ENCODE assay signal across 12 cellular contexts in the genomic region with DNA sequence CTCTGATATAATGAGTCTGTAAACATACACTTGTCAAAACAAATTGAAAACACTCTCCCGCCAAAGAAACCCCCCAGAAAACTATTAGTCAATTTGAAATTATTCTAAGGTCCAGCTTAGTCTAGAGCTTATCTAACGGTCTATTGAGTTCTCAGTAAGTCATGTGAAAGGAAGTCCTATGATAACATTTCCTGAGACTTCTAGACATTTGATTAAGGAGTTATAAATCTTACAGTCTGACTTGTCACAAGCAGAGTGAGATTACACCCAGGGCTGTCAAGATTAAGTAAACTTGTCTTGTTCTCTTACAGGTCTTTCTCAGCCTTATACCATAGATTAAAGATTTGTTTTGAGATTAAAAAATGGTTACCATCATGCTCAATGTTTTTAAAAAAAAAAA.
A peak's percentile ranks its signal among the peaks of the same experiment; 100 is the strongest.
DNase-seq lines count a peak whose midpoint lies in the region; ATAC-seq, FAIRE-seq and TF ChIP-seq lines count a peak whose summit lies in the region.
"Had no signal": no experiment of that assay in that cellular context is flagged by ENCODE, and none has a peak within 500 bp of the region (broad histone marks: within the 10 kb centered on the region; RNA-seq: fewer than 3 reads in every experiment).

No MANE protein-coding gene starts in this region.

- in situ Hi-C loops in HepG2 (cut with HindIII; ENCODE audit: extremely low pct_ligation_motif_present, low pct_unique_long_range_greater_than_20kb): no loop called here

- H3K36me3 ChIP-seq in liver (ENCODE audit: control insufficient read depth in 4 of 4, insufficient read depth in 3 of 4, low read depth in 1 of 4, low read length in 3 of 4) (peaks cover 0 to 1% (median 0%) of the 10 kb centered on the region in 4 donors), HepG2 (replicated peaks in 1 of 2; ENCODE audit: control insufficient read depth in 1 of 2, insufficient read depth in 2 of 2, low read length in 2 of 2) (peaks cover 0 to 2% of the 10 kb centered on the region in 2 experiments; a peak in 2 of 5 replicates), Loucy (ENCODE audit: insufficient read depth, low read length) (no peaks in the 10 kb centered on the region), esophagus muscularis mucosa (no peaks in the 10 kb centered on the region), aorta (ENCODE audit: control insufficient read depth in 1 of 2, insufficient read depth in 2 of 2, low read length in 1 of 2) (no peaks in the 10 kb centered on the region)

- no peak for ATAC-seq in HepG2
- ATAC-seq in aorta (ENCODE audit: low FRiP score): no peak
- ATAC-seq in HG03520 (IDR thresholded peaks at IDR 0.05; ENCODE audit: unreplicated experiment): no peak
- no peak for ATAC-seq in GM18520 (IDR thresholded peaks at IDR 0.05; ENCODE audit: unreplicated experiment)

- no peak for TF ChIP-seq CTCF in liver (IDR thresholded peaks at IDR 0.05; ENCODE audit: low read depth, low read length, missing input control)
- no peak for TF ChIP-seq CTCF in HepG2 (CRISPR knock-in tag; IDR thresholded peaks at IDR 0.05)
- TF ChIP-seq CTCF in Loucy (conservative IDR thresholded peaks at IDR 0.05; ENCODE audit: low read length): no peak
- TF ChIP-seq CTCF in esophagus muscularis mucosa (IDR thresholded peaks at IDR 0.05): no peak

- no peaks in the 10 kb centered on the region for H3K9me3 ChIP-seq in liver (ENCODE audit: control insufficient read depth in 4 of 4, low read length in 3 of 4)
- H3K9me3 ChIP-seq in HepG2 (ENCODE audit: low read length): no peaks in the 10 kb centered on the region
- no peaks in the 10 kb centered on the region for H3K9me3 ChIP-seq in Loucy (ENCODE audit: insufficient read depth, low read depth, low read length)
- no peaks in the 10 kb centered on the region for H3K9me3 ChIP-seq in esophagus muscularis mucosa
- H3K9me3 ChIP-seq in aorta (ENCODE audit: control insufficient read depth, low read length): no peaks in the 10 kb centered on the region

- no peaks in the 10 kb centered on the region for H4K20me1 ChIP-seq in HepG2 (ENCODE audit: insufficient read depth, low read length)
- peaks cover 5% of the 10 kb centered on the region for H4K20me1 ChIP-seq in Loucy (ENCODE audit: insufficient read depth, low read length, poor library complexity, severe bottlenecking)

- H3K4me1 ChIP-seq in liver (ENCODE audit: control insufficient read depth in 4 of 4, insufficient read depth in 4 of 4, low read length in 3 of 4) (peaks cover 0 to 6% (median 3%) of the 10 kb centered on the region in 4 donors), HepG2 (ENCODE audit: insufficient read depth, low read length) (peaks cover 14% of the 10 kb centered on the region), Loucy (ENCODE audit: insufficient read depth, low read length, poor library complexity, severe bottlenecking) (peaks cover 19% of the 10 kb centered on the region), esophagus muscularis mucosa (peaks cover 21 to 75% (median 68%) of the 10 kb centered on the region in 4 donors), aorta (ENCODE audit: control insufficient read depth in 1 of 2, insufficient read depth in 2 of 2, low read length in 2 of 2) (peaks cover 3 to 9% of the 10 kb centered on the region in 2 donors)

- DNase-seq in HepG2 (ENCODE audit: low spot score) (no peak), esophagus muscularis mucosa (ENCODE audit: extremely low spot score) (no peak), aorta (no peak), cortex of kidney (lab: John Stamatoyannopoulos, UW) (no peak)
- DNase-seq: COR-L47, MM.1S had no signal

- peaks cover 9% of the 10 kb centered on the region for H3K79me2 ChIP-seq in HepG2 (ENCODE audit: insufficient read depth, low read length)
- H3K79me2 ChIP-seq in Loucy (ENCODE audit: insufficient read depth, low read length): peaks cover 6% of the 10 kb centered on the region; the same call in 1 of the 2 replicates

- WGBS in liver: 71% methylated on average over 2 of the region's 2 CpGs
- WGBS in HepG2 (ENCODE audit: low lambda C conversion rate): 92% methylated on average over 2 of the region's 2 CpGs
- 56% methylated on average over 2 of the region's 2 CpGs for WGBS in esophagus muscularis mucosa
- WGBS in aorta, 2 donors: 3 to 6% methylated on average over 2 of the region's 2 CpGs

- no peak for FAIRE-seq in HepG2 (lab: Jason Lieb, UNC)
- FAIRE-seq: bronchial epithelial cell had no signal

- POLR2A ChIA-PET in HepG2 (lab: Yijun Ruan, JAX): no interaction called here

- TF ChIP-seq RAD21 in liver (IDR thresholded peaks at IDR 0.05) (no peak), HepG2 (CRISPR knock-in tag; IDR thresholded peaks at IDR 0.05) (no peak)

- H3K27me3 ChIP-seq in liver (ENCODE audit: control insufficient read depth in 4 of 4, insufficient read depth in 4 of 4, low read length in 3 of 4) (no peaks in the 10 kb centered on the region), HepG2 (ENCODE audit: control insufficient read depth in 1 of 2, insufficient read depth in 2 of 2, low read length in 2 of 2) (no peaks in the 10 kb centered on the region), Loucy (ENCODE audit: insufficient read depth, low read length, poor library complexity, severe bottlenecking) (no peaks in the 10 kb centered on the region), esophagus muscularis mucosa (no peaks in the 10 kb centered on the region), aorta (ENCODE audit: control insufficient read depth in 1 of 2, insufficient read depth in 2 of 2, low read length in 1 of 2) (no peaks in the 10 kb centered on the region)

- no peaks in the 10 kb centered on the region; the same call in 1 of the 2 replicates for H3F3A ChIP-seq in Loucy (ENCODE audit: low read depth)

- BruUV-seq in HepG2 (replicated peaks; lab: Mats Ljungman, UMichigan): no TSS peak

- H3K4me3 ChIP-seq in liver (ENCODE audit: low read depth in 1 of 3, low read length in 3 of 3) (no peak overlapping the region), HepG2 (replicated peaks in 1 of 3; ENCODE audit: insufficient read depth in 1 of 3, low read depth in 2 of 3, low read length in 3 of 3) (no peak overlapping the region), Loucy (ENCODE audit: low read length, poor library complexity, severe bottlenecking) (peak overlapping the region; percentile 27), esophagus muscularis mucosa (peak overlapping the region in 1 of 4 donors; percentile 24), aorta (ENCODE audit: low read length in 2 of 2) (no peak overlapping the region)
- H3K4me3 ChIP-seq: GM23338 had no signal

- TF ChIP-seq EP300 in HepG2 (IDR thresholded peaks at IDR 0.05; ENCODE audit: low read depth in 2 of 2, low read length in 2 of 2) (no peak), HepG2 (CRISPR knock-in tag; IDR thresholded peaks at IDR 0.05; ENCODE audit: borderline replicate concordance) (no peak), esophagus muscularis mucosa (IDR thresholded peaks at IDR 0.05) (no peak)

- H3K4me2 ChIP-seq in HepG2 (ENCODE audit: low read depth, low read length) (no peak overlapping the region), Loucy (ENCODE audit: low read depth, low read length, poor library complexity, severe bottlenecking) (peak overlapping the region; percentile 57)
- H3K4me2 ChIP-seq: GM23338 had no signal

- no peaks in the 10 kb centered on the region for H3K9me2 ChIP-seq in Loucy (replicated peaks; ENCODE audit: low read depth, low read length)

- H2AFZ ChIP-seq in HepG2 (ENCODE audit: low read length): no peak overlapping the region
- H2AFZ ChIP-seq in Loucy (ENCODE audit: low read length): no peak overlapping the region
- H2AFZ ChIP-seq: GM23338 had no signal

- no peak for TF ChIP-seq POLR2A in HepG2 (IDR thresholded peaks at IDR 0.05; ENCODE audit: insufficient read depth in 1 of 2, low read depth in 2 of 2, low read length in 2 of 2)
- no peak for TF ChIP-seq POLR2A in esophagus muscularis mucosa (IDR thresholded peaks at IDR 0.05; ENCODE audit: low read depth)

- intact Hi-C loops in HepG2 (cut with micrococcal nuclease; ENCODE audit: unreplicated experiment) (no loop called here), esophagus muscularis mucosa (cut with DNase I) (no loop called here), aorta (cut with DNase I) (loop anchor here in 1 of 2 donors (5.0 kb wide), 1 partner anchor 55 kb away; no protein-coding TSS in a partner anchor)

- H3K27ac ChIP-seq in liver (ENCODE audit: low read depth in 1 of 2, low read length in 2 of 2) (peak overlapping the region; percentile 25 to 27), HepG2 (ENCODE audit: extremely low read length, insufficient read depth, low read length) (no peak overlapping the region), esophagus muscularis mucosa (replicated peaks in 1 of 4) (peak overlapping the region; percentile 78 to 81 (median 80)), aorta (ENCODE audit: low read depth in 1 of 2, low read length in 2 of 2) (peak overlapping the region; percentile 80 to 83)

- H3K9ac ChIP-seq in liver (ENCODE audit: low read depth in 1 of 2, low read length in 2 of 2) (no peak overlapping the region), HepG2 (ENCODE audit: insufficient read depth, low read depth, low read length) (no peak overlapping the region), Loucy (ENCODE audit: low read depth, low read length, poor library complexity, severe bottlenecking) (peak overlapping the region; percentile 41)

- CTCF ChIA-PET in HepG2 (lab: Yijun Ruan, JAX; ENCODE audit: low intra/inter-chr PET ratio, low total read pairs): no interaction called here

TF ChIP-seq in HepG2, 621 proteins besides CTCF, POLR2A, EP300 and RAD21:
- TF ChIP-seq ZNF253 (CRISPR knock-in tag; IDR thresholded peaks at IDR 0.05; ENCODE audit: borderline replicate concordance): no peak
- TF ChIP-seq, protein P1, sequence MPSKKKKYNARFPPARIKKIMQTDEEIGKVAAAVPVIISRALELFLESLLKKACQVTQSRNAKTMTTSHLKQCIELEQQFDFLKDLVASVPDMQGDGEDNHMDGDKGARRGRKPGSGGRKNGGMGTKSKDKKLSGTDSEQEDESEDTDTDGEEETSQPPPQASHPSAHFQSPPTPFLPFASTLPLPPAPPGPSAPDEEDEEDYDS (CRISPR knock-in tag; IDR thresholded peaks at IDR 0.05): no peak
